In genomic region chr12:67649165-67650126, GRCh38 we compare ENCODE assay signal across 8 cellular contexts. TPM values are rescaled to one million over a fixed set of nuclear protein-coding genes. Genes with fewer than 3 reads are reported as not detected.
A peak's percentile ranks its signal among the peaks of the same experiment; 100 is the strongest.
DNase-seq lines count a peak whose midpoint lies in the region; ATAC-seq and TF ChIP-seq lines count a peak whose summit lies in the region.

No MANE protein-coding gene starts in this region.

- peaks cover 15% of the 10 kb centered on the region for H3K4me1 ChIP-seq in thymus (ENCODE audit: control insufficient read depth, insufficient read depth, low read length)

- H3K9me3 ChIP-seq in thymus (ENCODE audit: control insufficient read depth), result no peaks in the 10 kb centered on the region

- H3K27ac Mint-ChIP-seq in Calu3 (ENCODE audit: unreplicated experiment) (peak overlapping the region; percentile 93), endothelial cell (ENCODE audit: unreplicated experiment) (peak overlapping the region; percentile 86)
- peak overlapping the region; percentile 88 for H3K27ac Mint-ChIP-seq in activated CD4-positive, alpha-beta memory T cell treated with anti-CD3 and anti-CD28 coated beads, Interleukin-2, amount 10 ng/mL, durations not matched to agents 7 days and 5 days

- peaks cover 38% of the 10 kb centered on the region for H3K4me1 Mint-ChIP-seq in Calu3 (ENCODE audit: low read depth, unreplicated experiment)
- peaks cover 36% of the 10 kb centered on the region for H3K4me1 Mint-ChIP-seq in activated CD4-positive, alpha-beta memory T cell treated with anti-CD3 and anti-CD28 coated beads, Interleukin-2, amount 10 ng/mL, durations not matched to agents 7 days and 5 days
- H3K4me1 Mint-ChIP-seq in endothelial cell (ENCODE audit: unreplicated experiment), result peaks cover 43% of the 10 kb centered on the region

- H3K9me3 Mint-ChIP-seq in Calu3 (ENCODE audit: low read depth, unreplicated experiment), result peaks cover 3% of the 10 kb centered on the region
- no peaks in the 10 kb centered on the region for H3K9me3 Mint-ChIP-seq in activated CD4-positive, alpha-beta memory T cell treated with anti-CD3 and anti-CD28 coated beads, Interleukin-2, amount 10 ng/mL, durations not matched to agents 7 days and 5 days
- H3K9me3 Mint-ChIP-seq in endothelial cell (ENCODE audit: unreplicated experiment), result no peaks in the 10 kb centered on the region

- WGBS in thymus, result under 1% methylated on average over 112 of the region's 112 CpGs

- peak; percentile 39 for DNase-seq in Calu3
- DNase-seq in HT-29 (ENCODE audit: low spot score), result peak; percentile 29
- DNase-seq in activated CD4-positive, alpha-beta memory T cell treated with anti-CD3 and anti-CD28 coated beads, Interleukin-2, amount 10 ng/mL, durations not matched to agents 7 days and 5 days, result peak; percentile 46
- peak; percentile 38 for DNase-seq in endothelial cell (ENCODE audit: low spot score)
- DNase-seq in myocyte (ENCODE audit: low read depth), result peak; percentile 48
- DNase-seq in mesenteric fat pad (ENCODE audit: low spot score), result no peak

- TF ChIP-seq CTCF in Calu3 (IDR thresholded peaks at IDR 0.05; ENCODE audit: unreplicated experiment) (no peak), endothelial cell (IDR thresholded peaks at IDR 0.05; ENCODE audit: unreplicated experiment) (no peak)

- peak overlapping the region; percentile 98 for H3K4me3 ChIP-seq in thymus (ENCODE audit: low read length)

- no peaks in the 10 kb centered on the region for H3K27me3 Mint-ChIP-seq in Calu3 (ENCODE audit: unreplicated experiment)
- H3K27me3 Mint-ChIP-seq in activated CD4-positive, alpha-beta memory T cell treated with anti-CD3 and anti-CD28 coated beads, Interleukin-2, amount 10 ng/mL, durations not matched to agents 7 days and 5 days, result peaks cover 14% of the 10 kb centered on the region
- peaks cover 32% of the 10 kb centered on the region for H3K27me3 Mint-ChIP-seq in endothelial cell (ENCODE audit: unreplicated experiment)

- H3K36me3 ChIP-seq in thymus (ENCODE audit: control insufficient read depth, insufficient read depth), result peaks cover under 1% of the 10 kb centered on the region

- intact Hi-C loops in Calu3 (cut with micrococcal nuclease; ENCODE audit: unreplicated experiment), result loop anchor here (2.0 to 5.0 kb wide), 8 partner anchors 92 to 293 kb away; no protein-coding TSS in a partner anchor

- peak overlapping the region; percentile 84 for H3K4me3 Mint-ChIP-seq in Calu3 (ENCODE audit: low read depth, unreplicated experiment)
- peak overlapping the region; percentile 99 for H3K4me3 Mint-ChIP-seq in activated CD4-positive, alpha-beta memory T cell treated with anti-CD3 and anti-CD28 coated beads, Interleukin-2, amount 10 ng/mL, durations not matched to agents 7 days and 5 days
- peak overlapping the region; percentile 99 for H3K4me3 Mint-ChIP-seq in endothelial cell (ENCODE audit: unreplicated experiment)

- peaks cover 49% of the 10 kb centered on the region for H3K36me3 Mint-ChIP-seq in Calu3 (ENCODE audit: insufficient read depth, unreplicated experiment)
- H3K36me3 Mint-ChIP-seq in activated CD4-positive, alpha-beta memory T cell treated with anti-CD3 and anti-CD28 coated beads, Interleukin-2, amount 10 ng/mL, durations not matched to agents 7 days and 5 days (ENCODE audit: low read depth), result peaks cover 36% of the 10 kb centered on the region
- peaks cover 18% of the 10 kb centered on the region for H3K36me3 Mint-ChIP-seq in endothelial cell (ENCODE audit: low read depth, unreplicated experiment)

- no peaks in the 10 kb centered on the region for H3K27me3 ChIP-seq in thymus (ENCODE audit: control insufficient read depth, insufficient read depth)

- POLR2A ChIA-PET in activated CD4-positive, alpha-beta memory T cell treated with anti-CD3 and anti-CD28 coated beads, Interleukin-2, amount 10 ng/mL, durations not matched to agents 7 days and 5 days (lab: Charles Lee), result interaction anchor here (0.6 to 6.1 kb wide), 13 partner anchors 10 to 380 kb away, joined by 3 to 75 read pairs (median 5); partner anchors contain the start of gene CAND1

- H3K27ac ChIP-seq in thymus (ENCODE audit: low read depth), result peak overlapping the region; percentile 97

- no TSS peak for BruUV-seq in Calu3 (replicated peaks; lab: Mats Ljungman, UMichigan)

- CTCF ChIA-PET in Calu3 (lab: Charles Lee), result no interaction called here
- CTCF ChIA-PET in activated CD4-positive, alpha-beta memory T cell treated with anti-CD3 and anti-CD28 coated beads, Interleukin-2, amount 10 ng/mL, durations not matched to agents 7 days and 5 days (lab: Charles Lee), result interaction anchor here (0.6 to 2.7 kb wide), 4 partner anchors 16 to 151 kb away, joined by 3 to 8 read pairs (median 3); no protein-coding TSS in a partner anchor

- ATAC-seq in GM21367 (IDR thresholded peaks at IDR 0.05; ENCODE audit: unreplicated experiment), result peak; percentile 15

RNA-seq across cellular contexts. Expression of gene DYRK2, which starts 0.9 kb away (rescaled TPM):
- total RNA-seq in Calu3 (2022) (62.3 and 74.6 TPM in 2 replicates), endothelial cell (ENCODE audit: unreplicated experiment) (50.2 TPM), myocyte (69.5 and 89.0 TPM in 2 replicates), mesenteric fat pad (17.4 TPM)
- 55.1 and 67.1 TPM in 2 replicates for total RNA-seq in HT-29 (2014; rRNA removed; shearing (Covaris generic))
- 10 to 100 TPM; 49.5 to 53.5 TPM for total RNA-seq in activated CD4-positive, alpha-beta memory T cell treated with anti-CD3 and anti-CD28 coated beads, Interleukin-2, amount 10 ng/mL, durations not matched to agents 7 days and 5 days
- 26.4 TPM for polyA plus RNA-seq in myocyte (2012)
- 11.8 TPM for polyA plus RNA-seq in thymus
